ENCODE assay signal across 10 cellular contexts in genomic region chr22:24894220-24894975, GRCh38. TPM values are rescaled to one million over a fixed set of nuclear protein-coding genes. Genes with fewer than 3 reads are reported as not detected.
DNase-seq lines count a peak whose midpoint lies in the region; ATAC-seq and TF ChIP-seq lines count a peak whose summit lies in the region.
"Had no signal": no experiment of that assay in that cellular context is flagged by ENCODE, and none has a peak within 500 bp of the region (broad histone marks: within the 10 kb centered on the region; RNA-seq: fewer than 3 reads in every experiment).

No MANE protein-coding gene starts in this region.

- H3K9me3 ChIP-seq in upper lobe of right lung = no peaks in the 10 kb centered on the region

- H3K36me3 ChIP-seq in upper lobe of right lung = no peaks in the 10 kb centered on the region

- TF ChIP-seq CTCF in cardiac fibroblast (IDR thresholded peaks at IDR 0.05; ENCODE audit: low read depth, low read length) (no peak), upper lobe of right lung (IDR thresholded peaks at IDR 0.05) (no peak)

- H3K4me3 ChIP-seq in cardiac fibroblast (replicated peaks in 1 of 2; ENCODE audit: low read depth in 2 of 2, low read length in 2 of 2) = peak overlapping the region in 1 of 2 donors; percentile 18
- no peak overlapping the region for H3K4me3 ChIP-seq in upper lobe of right lung

- no peaks in the 10 kb centered on the region for H3K27me3 ChIP-seq in upper lobe of right lung

- peaks cover 9% of the 10 kb centered on the region for H3K4me1 ChIP-seq in upper lobe of right lung

- peak overlapping the region; percentile 74 for H3K27ac ChIP-seq in upper lobe of right lung
- H3K27ac ChIP-seq: KMS-11 had no signal

- intact Hi-C loops in upper lobe of right lung (cut with DNase I) = no loop called here

- DNase-seq in GM04503 (ENCODE audit: low read depth) (peak; percentile 83), NCI-H460 (ENCODE audit: extremely low read depth, low read depth) (peak; percentile 98), cardiac fibroblast (ENCODE audit: low read depth in 2 of 2) (peak; percentile 96 to 99), left lobe of liver (ENCODE audit: low spot score) (peak; percentile 96), upper lobe of right lung (peak; percentile 90), ecto neural progenitor cell (ENCODE audit: low spot score) (no peak)
- DNase-seq in stimulated activated CD8-positive, alpha-beta memory T cell treated with anti-CD3 and anti-CD28 coated beads, Interleukin-4, amount 100 ng/mL, for 48 hours = no peak

- ATAC-seq in left lobe of liver (peak; percentile 92), upper lobe of right lung (peak; percentile 92), HG03521 (IDR thresholded peaks at IDR 0.05; ENCODE audit: unreplicated experiment) (no peak)

RNA-seq across cellular contexts. Expression of gene LHFPL7, which starts 52.1 kb away (rescaled TPM):
- total RNA-seq in NCI-H460 (2014; rRNA removed; shearing (Covaris generic)) = not detected in 2 replicates
- polyA plus RNA-seq in NCI-H460 (2014; cell fraction: nucleus; rRNA removed) = not detected in 2 replicates
- not detected for total RNA-seq in left lobe of liver
- not detected for total RNA-seq in upper lobe of right lung
- total RNA-seq: neural crest cell had no signal

RNA-seq across cellular contexts. Expression of gene KIAA1671, which starts 58.1 kb away (rescaled TPM):
- 7.1 and 7.5 TPM in 2 replicates for total RNA-seq in NCI-H460 (2014; rRNA removed; shearing (Covaris generic))
- 2.8 and 5.3 TPM in 2 replicates for polyA plus RNA-seq in NCI-H460 (2014; cell fraction: nucleus; rRNA removed)
- total RNA-seq in left lobe of liver (38.9 TPM), upper lobe of right lung (46.7 TPM)

Comparison
In these comparisons a context has a peak if more than half of its experiments do, and no peak if none do; other contexts are left out.
1. DNase-seq: peak in GM04503 (single experiment), NCI-H460 (single experiment), cardiac fibroblast (2 of 2), left lobe of liver (single experiment) and upper lobe of right lung (single experiment); none in stimulated activated CD8-positive, alpha-beta memory T cell treated with anti-CD3 and anti-CD28 coated beads, Interleukin-4, amount 100 ng/mL, for 48 hours (single experiment) and ecto neural progenitor cell (single experiment).